In the genomic region with DNA sequence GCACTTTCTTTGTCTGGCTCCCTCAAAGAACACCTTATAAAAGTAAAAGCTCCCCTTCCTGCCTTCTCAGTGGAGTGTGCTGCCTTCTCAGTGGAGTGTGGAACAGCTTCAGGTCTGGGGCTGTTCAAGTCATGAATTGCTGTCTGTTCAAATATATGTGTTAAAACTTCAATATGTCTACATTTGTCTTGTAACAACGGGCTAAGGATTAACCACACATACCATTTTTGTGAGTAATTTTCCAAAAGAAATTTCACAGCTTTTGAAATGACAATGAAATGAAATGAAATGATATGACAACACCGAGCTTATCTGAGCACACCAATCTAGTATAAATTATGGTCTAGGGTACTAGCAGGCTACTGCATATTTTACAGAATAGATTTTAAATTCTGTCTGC, we compare ENCODE assay signal across 25 cellular contexts. TPM values are rescaled to one million over a fixed set of nuclear protein-coding genes. Genes with fewer than 3 reads are reported as not detected.
DNase-seq lines count a peak whose midpoint lies in the region; ATAC-seq and TF ChIP-seq lines count a peak whose summit lies in the region.
"Had no signal": no experiment of that assay in that cellular context is flagged by ENCODE, and none has a peak within 500 bp of the region (broad histone marks: within the 10 kb centered on the region; RNA-seq: fewer than 3 reads in every experiment).

No MANE protein-coding gene starts in this region.

- H3K79me2 ChIP-seq in osteoblast (ENCODE audit: insufficient read depth, low read length), result no peaks in the 10 kb centered on the region

- no peak for TF ChIP-seq CTCF in RWPE1 (conservative IDR thresholded peaks at IDR 0.05; ENCODE audit: low read depth)
- TF ChIP-seq CTCF in dorsolateral prefrontal cortex (IDR thresholded peaks at IDR 0.05 in 54 of 56, conservative IDR thresholded peaks at IDR 0.05 in 2 of 56; ENCODE audit: low read depth in 1 of 56, partially characterized antibody in 56 of 56), result no peak
- TF ChIP-seq CTCF in osteoblast (IDR thresholded peaks at IDR 0.05; ENCODE audit: extremely low read depth, low read depth, low read length), result no peak
- no peak for TF ChIP-seq CTCF in type B pancreatic cell (conservative IDR thresholded peaks at IDR 0.05)

- POLR2A ChIA-PET in RWPE1 (lab: Yijun Ruan, JAX; ENCODE audit: low non-redundant PET), result no interaction called here

- H3K36me3 Mint-ChIP-seq in type B pancreatic cell, result peaks cover 8% of the 10 kb centered on the region

- no peaks in the 10 kb centered on the region for H3K9me3 ChIP-seq in osteoblast (ENCODE audit: low read depth, low read length)
- H3K9me3 ChIP-seq: pancreas, thyroid gland had no signal

- H2AFZ ChIP-seq in osteoblast (ENCODE audit: low read length), result peak overlapping the region; percentile 11

- H4K20me1 ChIP-seq in osteoblast (ENCODE audit: insufficient read depth, low read length), result no peaks in the 10 kb centered on the region

- H3K27me3 ChIP-seq in dorsolateral prefrontal cortex (no peaks in the 10 kb centered on the region), osteoblast (ENCODE audit: insufficient read depth, low read length) (no peaks in the 10 kb centered on the region)
- H3K27me3 ChIP-seq: pancreas, thyroid gland had no signal

- H3K4me3 ChIP-seq in dorsolateral prefrontal cortex (no peak overlapping the region), osteoblast (ENCODE audit: insufficient read depth, low read length) (no peak overlapping the region)
- H3K4me3 ChIP-seq: pancreas, thyroid gland had no signal

- no peak overlapping the region for H3K4me2 ChIP-seq in osteoblast (ENCODE audit: insufficient read depth, low read length)

- H3K27ac Mint-ChIP-seq in type B pancreatic cell, result no peak overlapping the region
- H3K27ac Mint-ChIP-seq: naive thymus-derived CD8-positive, alpha-beta T cell; T-helper 17 cell had no signal

- no peaks in the 10 kb centered on the region for H3K9me3 Mint-ChIP-seq in type B pancreatic cell
- H3K9me3 Mint-ChIP-seq: CD8-positive, alpha-beta memory T cell; central memory CD8-positive, alpha-beta T cell; H9; naive thymus-derived CD8-positive, alpha-beta T cell had no signal

- no peak overlapping the region for H3K4me3 Mint-ChIP-seq in type B pancreatic cell
- H3K4me3 Mint-ChIP-seq: CD8-positive, alpha-beta memory T cell; central memory CD8-positive, alpha-beta T cell; H9; naive thymus-derived CD8-positive, alpha-beta T cell; T-helper 17 cell had no signal

- CTCF ChIA-PET in RWPE1 (lab: Yijun Ruan, JAX), result interaction anchor here (0.6 kb wide), 1 partner anchor 120 kb away, joined by 3 read pairs; no protein-coding TSS in a partner anchor

- intact Hi-C loops in dorsolateral prefrontal cortex (cut with DNase I), result no loop called here

- H3K27ac ChIP-seq in RWPE1, result no peak overlapping the region
- peak overlapping the region in 42 of 59 donors; percentile 1 to 88 (median 72) for H3K27ac ChIP-seq in dorsolateral prefrontal cortex
- peak overlapping the region; percentile 50 for H3K27ac ChIP-seq in osteoblast (ENCODE audit: low read depth, low read length)
- H3K27ac ChIP-seq: pancreas, thyroid gland had no signal

- peaks cover 19% of the 10 kb centered on the region for H3K4me1 ChIP-seq in osteoblast (ENCODE audit: insufficient read depth, low read length)
- H3K4me1 ChIP-seq: pancreas, thyroid gland had no signal

- H3K36me3 ChIP-seq in osteoblast (ENCODE audit: insufficient read depth, low read length), result peaks cover 4% of the 10 kb centered on the region
- H3K36me3 ChIP-seq: pancreas, thyroid gland had no signal

- ATAC-seq in GM19463 (IDR thresholded peaks at IDR 0.05; ENCODE audit: unreplicated experiment), result no peak
- ATAC-seq: esophagus mucosa; left cardiac atrium; naive thymus-derived CD8-positive, alpha-beta T cell; pancreas; sciatic nerve; T-helper 17 cell had no signal

- DNase-seq in GM03348 (ENCODE audit: low spot score), result peak; percentile 53
- DNase-seq in RWPE1 (ENCODE audit: low spot score), result peak; percentile 5
- no peak for DNase-seq in dorsolateral prefrontal cortex
- peak; percentile 46 for DNase-seq in osteoblast (ENCODE audit: insufficient read length, low spot score, missing footprints)
- no peak for DNase-seq in occipital lobe (lab: John Stamatoyannopoulos, UW)
- no peak for DNase-seq in RPMI8226
- no peak for DNase-seq in type B pancreatic cell (ENCODE audit: extremely low spot score, unreplicated experiment)
- DNase-seq: activated CD8-positive, alpha-beta memory T cell treated with anti-CD3 and anti-CD28 coated beads, Interleukin-2, amount 50 U/mL, for 48 hours; activated gamma-delta T cell; CD8-positive, alpha-beta memory T cell; DMS53; H9; left cardiac atrium; naive thymus-derived CD8-positive, alpha-beta T cell; NCI-H146; NCI-H2171 treated with DMSO at 0.1 percent for 48 hours; pancreas; SHP77; stimulated activated naive CD4-positive, alpha-beta T cell; T-helper 17 cell; thyroid gland had no signal

- H3K4me1 Mint-ChIP-seq in type B pancreatic cell (ENCODE audit: unreplicated experiment), result no peaks in the 10 kb centered on the region
- H3K4me1 Mint-ChIP-seq: CD8-positive, alpha-beta memory T cell; central memory CD8-positive, alpha-beta T cell had no signal

- no peaks in the 10 kb centered on the region for H3K27me3 Mint-ChIP-seq in type B pancreatic cell
- H3K27me3 Mint-ChIP-seq: T-helper 17 cell had no signal

RNA-seq across cellular contexts. Expression of a gene that starts 42.9 kb away (rescaled TPM):
- total RNA-seq in dorsolateral prefrontal cortex (10 to 100 TPM in 115 of 120 experiments, 1 to 10 TPM in 5; 8.5 to 29.7 (median 17.0) TPM), osteoblast (3.8 and 4.0 TPM in 2 replicates), occipital lobe (34.6 TPM), type B pancreatic cell (ENCODE audit: low replicate concordance) (7.8 and 8.6 TPM in 2 replicates)

Comparison
In these comparisons a context has a peak if more than half of its experiments do, and no peak if none do; other contexts are left out.
1. DNase-seq: peak in GM03348 (single experiment), RWPE1 (single experiment) and osteoblast (single experiment); none in dorsolateral prefrontal cortex (0 of 10), occipital lobe (single experiment), RPMI8226 (single experiment) and type B pancreatic cell (single experiment).